In genomic region chr4:169009281-169010124, GRCh38 we compare ENCODE assay signal across 8 cellular contexts.
DNase-seq lines count a peak whose midpoint lies in the region; ATAC-seq and TF ChIP-seq lines count a peak whose summit lies in the region.

No MANE protein-coding gene starts in this region.

- H3K36me3 ChIP-seq in mucosa of stomach (ENCODE audit: control insufficient read depth, insufficient read depth, low read length) = no peaks in the 10 kb centered on the region

- ATAC-seq in GM18868 (IDR thresholded peaks at IDR 0.05; ENCODE audit: unreplicated experiment) (peak; percentile 37), HG03139 (IDR thresholded peaks at IDR 0.05; ENCODE audit: unreplicated experiment) (peak; percentile 21)

- peak; percentile 52 for DNase-seq in AG08396 (ENCODE audit: low spot score)
- peak; percentile 73 for DNase-seq in NCI-H82 (lab: John Stamatoyannopoulos, UW)
- peak; percentile 44 for DNase-seq in activated CD8-positive, alpha-beta memory T cell treated with anti-CD3 and anti-CD28 coated beads, Interleukin-2, amount 50 U/mL, for 4 hours
- peak; percentile 83 to 84 for DNase-seq in erythroblast (lab: John Stamatoyannopoulos, UW)
- peak; percentile 14 to 32 for DNase-seq in stimulated activated CD8-positive, alpha-beta memory T cell treated with anti-CD3 and anti-CD28 coated beads, Interleukin-7, amount 100 ng/mL, for 48 hours (ENCODE audit: extremely low read depth in 1 of 2, low read depth in 1 of 2)

- no peak for TF ChIP-seq POLR2A in erythroblast (IDR thresholded peaks at IDR 0.05; ENCODE audit: low read length)

- no peaks in the 10 kb centered on the region for H3K27me3 ChIP-seq in mucosa of stomach (ENCODE audit: control insufficient read depth, insufficient read depth, low read length)

- H3K4me1 ChIP-seq in mucosa of stomach (ENCODE audit: control insufficient read depth, insufficient read depth, low read length) = peaks cover 11% of the 10 kb centered on the region

- peak overlapping the region; percentile 98 for H3K9ac ChIP-seq in mucosa of stomach (ENCODE audit: low read length)

- H3K9me3 ChIP-seq in mucosa of stomach (ENCODE audit: control insufficient read depth, low read length) = no peaks in the 10 kb centered on the region

- H3K4me3 ChIP-seq in mucosa of stomach (ENCODE audit: low read length) = peak overlapping the region; percentile 34

Comparison
In these comparisons a context has a peak if more than half of its experiments do, and no peak if none do; other contexts are left out.
1. Peak in every context shown above with its lines: DNase-seq, ATAC-seq and H3K4me3 ChIP-seq.
2. DNase-seq: peak in every context shown above with its lines; median percentile 84 in erythroblast; 73 in NCI-H82; 52 in AG08396; 44 in activated CD8-positive, alpha-beta memory T cell treated with anti-CD3 and anti-CD28 coated beads, Interleukin-2, amount 50 U/mL, for 4 hours; 23 in stimulated activated CD8-positive, alpha-beta memory T cell treated with anti-CD3 and anti-CD28 coated beads, Interleukin-7, amount 100 ng/mL, for 48 hours.